In the genomic region with DNA sequence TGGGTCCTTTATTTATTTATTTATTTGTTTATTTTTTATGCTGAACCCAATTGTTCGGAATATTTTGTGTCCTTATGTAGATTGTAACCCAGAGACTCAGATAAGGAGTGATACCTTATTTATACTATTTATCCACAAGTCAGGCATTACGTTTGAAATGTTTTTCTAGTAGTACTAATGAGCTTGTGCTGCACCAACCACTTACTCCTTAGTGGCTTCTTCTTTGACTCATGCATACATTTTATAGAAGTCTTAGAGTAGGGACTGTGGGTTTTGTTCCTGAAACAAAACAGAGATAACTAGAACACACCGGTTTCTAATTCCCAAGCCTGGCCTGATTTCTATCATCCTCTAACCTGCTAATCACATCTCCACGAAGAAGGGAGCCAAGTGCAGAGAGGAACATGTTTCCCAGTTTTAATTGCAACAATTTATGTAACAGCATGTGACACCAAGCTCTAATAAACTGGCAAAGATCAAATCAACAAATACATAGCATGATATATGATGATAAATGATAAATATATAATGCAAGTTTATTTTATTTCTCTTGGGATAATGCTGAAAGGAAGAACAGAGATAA, we compare ENCODE assay signal across 21 cellular contexts. TPM values are rescaled to one million over a fixed set of nuclear protein-coding genes. Genes with fewer than 3 reads are reported as not detected.
"Had no signal": no experiment of that assay in that cellular context is flagged by ENCODE, and none has a peak within 500 bp of the region (broad histone marks: within the 10 kb centered on the region; RNA-seq: fewer than 3 reads in every experiment).

No MANE protein-coding gene starts in this region.

- H3K36me3 ChIP-seq: colonic mucosa, gastroesophageal sphincter, heart left ventricle, lower lobe of right lung, right atrium auricular region, tibial nerve had no signal

- H3K4me3 ChIP-seq: colonic mucosa, gastroesophageal sphincter, heart left ventricle, lower lobe of right lung, right atrium auricular region, tibial nerve had no signal

- H3K4me1 ChIP-seq: colonic mucosa, right atrium auricular region had no signal

- ATAC-seq: activated CD8-positive, alpha-beta T cell treated with anti-CD3 and anti-CD28 coated beads for 36 hours; activated T-helper 17 cell treated with anti-CD3 and anti-CD28 coated beads, Interleukin-2, amount 50 U/mL, for 72 hours; gastroesophageal sphincter; heart left ventricle; left colon; lower lobe of right lung; natural killer cell; stimulated activated naive CD8-positive, alpha-beta T cell treated with anti-CD3 and anti-CD28 coated beads, Interleukin-15, Interleukin-2, amounts not matched to agents 100 U/mL and 50 U/mL, for 24 hours had no signal

- H3K27me3 ChIP-seq: colonic mucosa, gastroesophageal sphincter, heart left ventricle, right atrium auricular region, tibial nerve had no signal

- H3K9me3 ChIP-seq: colonic mucosa, gastroesophageal sphincter, heart left ventricle, lower lobe of right lung, right atrium auricular region, tibial nerve had no signal

- H3K27ac ChIP-seq: colonic mucosa, gastroesophageal sphincter, heart left ventricle, lower lobe of right lung, right atrium auricular region, tibial nerve had no signal

- FAIRE-seq: urothelium cell line had no signal

- DNase-seq: activated CD4-positive, alpha-beta T cell treated with anti-CD3 and anti-CD28 coated beads, Interleukin-2, amount 10 ng/mL, durations not matched to agents 24 days and 14 days; activated CD8-positive, alpha-beta T cell treated with anti-CD3 and anti-CD28 coated beads for 36 hours; activated naive CD4-positive, alpha-beta T cell; activated naive CD8-positive, alpha-beta T cell treated with anti-CD3 and anti-CD28 coated beads for 36 hours; activated T-cell treated with anti-CD3 and anti-CD28 coated beads, Interleukin-2, amount 50 U/mL, for 1 hour; colonic mucosa; erythroblast; heart left ventricle; left colon; lower lobe of right lung; natural killer cell; stimulated activated naive CD8-positive, alpha-beta T cell treated with anti-CD3 and anti-CD28 coated beads, Interleukin-15, Interleukin-2, amounts not matched to agents 100 U/mL and 50 U/mL, for 24 hours; substantia nigra; T-helper 1 cell; T1000 had no signal

RNA-seq across cellular contexts. Expression of a gene that starts 32.3 kb away (rescaled TPM):
- total RNA-seq: lower lobe of right lung, skeletal muscle tissue had no signal
